In the genomic region with DNA sequence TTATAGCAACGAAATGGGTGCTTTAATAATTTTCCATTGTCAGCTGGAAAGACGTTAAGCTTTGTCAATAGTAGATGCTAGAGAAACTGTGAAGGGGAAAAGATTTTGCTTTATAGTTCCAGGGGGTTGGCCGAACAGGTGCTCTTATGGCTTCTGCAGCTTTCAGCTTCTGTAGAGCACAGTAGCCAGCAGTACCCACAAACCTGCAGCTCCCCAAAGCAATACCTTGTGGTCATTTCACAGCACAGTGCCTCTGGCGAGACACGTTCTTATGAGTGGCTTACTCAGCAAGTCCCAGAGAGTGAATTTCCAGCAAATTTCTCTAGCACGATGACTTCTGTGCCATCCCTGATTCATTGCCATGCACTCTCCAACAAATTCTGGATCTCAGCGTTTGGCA, we compare ENCODE assay signal across 24 cellular contexts.
"Had no signal": no experiment of that assay in that cellular context is flagged by ENCODE, and none has a peak within 500 bp of the region (broad histone marks: within the 10 kb centered on the region; RNA-seq: fewer than 3 reads in every experiment).

No MANE protein-coding gene starts in this region.

- H3K27me3 ChIP-seq: foreskin keratinocyte, right lobe of liver, stomach, suprapubic skin, tibial nerve had no signal

- H3K9me3 ChIP-seq: suprapubic skin had no signal

- H3K36me3 ChIP-seq: lower lobe of right lung, right lobe of liver, stomach, suprapubic skin, tibial nerve had no signal

- FAIRE-seq: kidney, small intestine had no signal

- ATAC-seq: activated CD4-positive, alpha-beta T cell treated with anti-CD3 and anti-CD28 coated beads for 36 hours; activated naive CD4-positive, alpha-beta T cell treated with anti-CD3 and anti-CD28 coated beads, Interleukin-2, amount 50 U/mL, for 72 hours; activated T-helper 17 cell treated with anti-CD3 and anti-CD28 coated beads, Interleukin-2, amount 50 U/mL, for 72 hours; foreskin keratinocyte; left lobe of liver; lower lobe of right lung; right lobe of liver; stimulated activated memory B cell treated with anti-CD40 and anti-IgM and Interleukin-4, amounts not matched to agents 10 μg/mL and 1 μg/mL and 100 μg/mL, for 72 hours had no signal

- H3K4me1 ChIP-seq: lower lobe of right lung, right lobe of liver, stomach, suprapubic skin, tibial nerve had no signal

- DNase-seq: activated B cell treated with CpG ODN at 0.5 μM for 24 hours; activated CD4-positive, alpha-beta T cell treated with anti-CD3 and anti-CD28 coated beads for 36 hours; activated CD4-positive, alpha-beta T cell treated with anti-CD3 and anti-CD28 coated beads, Interleukin-2, amount 50 U/mL, for 4 hours; activated CD8-positive, alpha-beta memory T cell treated with anti-CD3 and anti-CD28 coated beads for 24 hours; activated CD8-positive, alpha-beta memory T cell treated with anti-CD3 and anti-CD28 coated beads, Interleukin-2, amount 50 U/mL, for 4 hours; activated T-cell treated with anti-CD3 and anti-CD28 coated beads, Interleukin-2, amount 50 U/mL, for 24 hours; aorta; erythroblast; kidney; lower lobe of right lung; mesendoderm; naive B cell; nucleus accumbens; right lobe of liver; small intestine; stimulated activated CD4-positive, alpha-beta T cell treated with anti-CD3 and anti-CD28 coated beads, Interleukin-15, amount 100 ng/mL, for 24 hours; stomach had no signal

- H3K27ac ChIP-seq: foreskin keratinocyte, lower lobe of right lung, right lobe of liver, stomach, suprapubic skin, tibial nerve had no signal

- H3K4me3 ChIP-seq: lower lobe of right lung, right lobe of liver, stomach, suprapubic skin, tibial nerve had no signal
